21 cellular contexts compared by ENCODE assay signal in genomic region chr5:22651355-22651754, GRCh38.
DNase-seq lines count a peak whose midpoint lies in the region; FAIRE-seq and TF ChIP-seq lines count a peak whose summit lies in the region.
"Had no signal": no experiment of that assay in that cellular context is flagged by ENCODE, and none has a peak within 500 bp of the region (broad histone marks: within the 10 kb centered on the region; RNA-seq: fewer than 3 reads in every experiment).

No MANE protein-coding gene starts in this region.

- CTCF ChIA-PET in RWPE1 (lab: Yijun Ruan, JAX), result no interaction called here

- intact Hi-C loops in activated T-helper 1 cell treated with anti-CD3 and anti-CD28 coated beads, Interleukin-12 subunit alpha, Interleukin-12 subunit beta, Interleukin-2, Interleukin-4 antibody, amounts not matched to agents 30 ng/mL and 10 ng/mL and 1 ng/mL, durations not matched to agents 14 hours and 24 hours and 36 hours (cut with micrococcal nuclease), result no loop called here

- DNase-seq in NCI-H2081 (lab: John Stamatoyannopoulos, UW) (peak; percentile 13 to 67), NCI-H2081 treated with DMSO at 0.1 percent for 48 hours (lab: John Stamatoyannopoulos, UW) (no peak), H54 (ENCODE audit: insufficient read length, low spot score) (no peak), NCI-H524 (lab: John Stamatoyannopoulos, UW) (peak; percentile 88 to 97), RWPE1 (ENCODE audit: low spot score) (no peak), SKM-1 treated with dmso at 0.1 percent for 144 hours (lab: John Stamatoyannopoulos, UW; ENCODE audit: unreplicated experiment) (no peak)
- DNase-seq in activated T-helper 1 cell treated with anti-CD3 and anti-CD28 coated beads, Interleukin-12 subunit alpha, Interleukin-12 subunit beta, Interleukin-2, Interleukin-4 antibody, amounts not matched to agents 30 ng/mL and 10 ng/mL and 1 ng/mL, durations not matched to agents 14 hours and 24 hours and 36 hours (ENCODE audit: low spot score), result no peak
- DNase-seq: C1 segment of cervical spinal cord; CD8-positive, alpha-beta T cell; DMS53; GDM1; GOT3; NCI-H1694 treated with DMSO at 0.1 percent for 48 hours; NCI-H2107; NCI-H510A treated with DMSO at 0.1 percent for 48 hours; NK-92 treated with Interleukin-12 subunit alpha and Interleukin-12 subunit beta, amount 100 ng/mL, for 24 hours; T1000 had no signal

- POLR2A ChIA-PET in RWPE1 (lab: Yijun Ruan, JAX; ENCODE audit: low non-redundant PET), result no interaction called here

- TF ChIP-seq POLR2A in H54 (IDR thresholded peaks at IDR 0.05; ENCODE audit: low read depth, low read length), result no peak

- FAIRE-seq in H54 (lab: Jason Lieb, UNC), result peak; percentile 11
- FAIRE-seq: GM18507 had no signal

- H3K4me3 Mint-ChIP-seq in activated T-helper 1 cell treated with anti-CD3 and anti-CD28 coated beads, Interleukin-12 subunit alpha, Interleukin-12 subunit beta, Interleukin-2, Interleukin-4 antibody, amounts not matched to agents 30 ng/mL and 10 ng/mL and 1 ng/mL, durations not matched to agents 14 hours and 24 hours and 36 hours, result no peak overlapping the region
- H3K4me3 Mint-ChIP-seq: CD8-positive, alpha-beta T cell; IgD-negative memory B cell had no signal

- H3K27ac ChIP-seq in VCaP (peak overlapping the region; percentile 94), RWPE1 (no peak overlapping the region)
- H3K27ac ChIP-seq: 22Rv1 had no signal

- no peak for TF ChIP-seq CTCF in VCaP (conservative IDR thresholded peaks at IDR 0.05)
- TF ChIP-seq CTCF in RWPE1 (conservative IDR thresholded peaks at IDR 0.05; ENCODE audit: low read depth), result no peak

- no peaks in the 10 kb centered on the region for H3K27me3 Mint-ChIP-seq in activated T-helper 1 cell treated with anti-CD3 and anti-CD28 coated beads, Interleukin-12 subunit alpha, Interleukin-12 subunit beta, Interleukin-2, Interleukin-4 antibody, amounts not matched to agents 30 ng/mL and 10 ng/mL and 1 ng/mL, durations not matched to agents 14 hours and 24 hours and 36 hours (ENCODE audit: insufficient read depth)
- H3K27me3 Mint-ChIP-seq: IgD-negative memory B cell had no signal

- H3K9me3 Mint-ChIP-seq in activated T-helper 1 cell treated with anti-CD3 and anti-CD28 coated beads, Interleukin-12 subunit alpha, Interleukin-12 subunit beta, Interleukin-2, Interleukin-4 antibody, amounts not matched to agents 30 ng/mL and 10 ng/mL and 1 ng/mL, durations not matched to agents 14 hours and 24 hours and 36 hours, result peaks cover 23% of the 10 kb centered on the region

- no peaks in the 10 kb centered on the region for H3K36me3 Mint-ChIP-seq in activated T-helper 1 cell treated with anti-CD3 and anti-CD28 coated beads, Interleukin-12 subunit alpha, Interleukin-12 subunit beta, Interleukin-2, Interleukin-4 antibody, amounts not matched to agents 30 ng/mL and 10 ng/mL and 1 ng/mL, durations not matched to agents 14 hours and 24 hours and 36 hours (ENCODE audit: low read depth)
- H3K36me3 Mint-ChIP-seq: CD8-positive, alpha-beta T cell; IgD-negative memory B cell had no signal

- H3K27ac Mint-ChIP-seq in activated T-helper 1 cell treated with anti-CD3 and anti-CD28 coated beads, Interleukin-12 subunit alpha, Interleukin-12 subunit beta, Interleukin-2, Interleukin-4 antibody, amounts not matched to agents 30 ng/mL and 10 ng/mL and 1 ng/mL, durations not matched to agents 14 hours and 24 hours and 36 hours, result no peak overlapping the region
- H3K27ac Mint-ChIP-seq: CD8-positive, alpha-beta T cell; IgD-negative memory B cell had no signal

- no peaks in the 10 kb centered on the region for H3K4me1 Mint-ChIP-seq in activated T-helper 1 cell treated with anti-CD3 and anti-CD28 coated beads, Interleukin-12 subunit alpha, Interleukin-12 subunit beta, Interleukin-2, Interleukin-4 antibody, amounts not matched to agents 30 ng/mL and 10 ng/mL and 1 ng/mL, durations not matched to agents 14 hours and 24 hours and 36 hours (ENCODE audit: low read depth)
- H3K4me1 Mint-ChIP-seq: IgD-negative memory B cell had no signal

Comparison
In these comparisons a context has a peak if more than half of its experiments do, and no peak if none do; other contexts are left out.
1. DNase-seq: peak in NCI-H2081 (2 of 2) and NCI-H524 (2 of 2); none in NCI-H2081 treated with DMSO at 0.1 percent for 48 hours (single experiment), H54 (single experiment), RWPE1 (single experiment), SKM-1 treated with dmso at 0.1 percent for 144 hours (single experiment) and activated T-helper 1 cell treated with anti-CD3 and anti-CD28 coated beads, Interleukin-12 subunit alpha, Interleukin-12 subunit beta, Interleukin-2, Interleukin-4 antibody, amounts not matched to agents 30 ng/mL and 10 ng/mL and 1 ng/mL, durations not matched to agents 14 hours and 24 hours and 36 hours (single experiment).